Comparison of ENCODE assay signal across 1 cellular context in the genomic region with DNA sequence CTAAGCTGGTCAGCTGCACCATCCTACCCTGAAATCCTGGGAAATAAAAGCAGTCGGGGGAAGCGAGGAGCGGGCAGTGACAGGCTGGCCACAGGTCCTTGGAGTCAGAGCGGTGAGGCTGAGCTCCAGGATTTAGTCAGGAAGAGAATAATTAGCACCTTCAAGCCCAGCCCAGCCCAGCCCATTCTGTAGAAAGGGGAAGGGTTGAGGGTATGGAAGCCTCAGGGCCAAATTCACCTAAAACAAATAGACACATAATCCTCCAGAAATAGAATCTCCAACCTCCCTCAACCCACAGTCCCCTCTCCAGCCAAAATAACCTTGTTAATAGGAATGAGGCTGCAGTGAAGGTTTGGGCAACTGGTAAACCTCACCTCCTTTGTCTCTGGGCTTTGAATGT.
TF ChIP-seq lines count a peak whose summit lies in the region.

No MANE protein-coding gene starts in this region.

TF ChIP-seq in K562, 482 proteins besides CTCF, POLR2A, EP300 and RAD21 (continued from another document):
- TF ChIP-seq, protein P1, sequence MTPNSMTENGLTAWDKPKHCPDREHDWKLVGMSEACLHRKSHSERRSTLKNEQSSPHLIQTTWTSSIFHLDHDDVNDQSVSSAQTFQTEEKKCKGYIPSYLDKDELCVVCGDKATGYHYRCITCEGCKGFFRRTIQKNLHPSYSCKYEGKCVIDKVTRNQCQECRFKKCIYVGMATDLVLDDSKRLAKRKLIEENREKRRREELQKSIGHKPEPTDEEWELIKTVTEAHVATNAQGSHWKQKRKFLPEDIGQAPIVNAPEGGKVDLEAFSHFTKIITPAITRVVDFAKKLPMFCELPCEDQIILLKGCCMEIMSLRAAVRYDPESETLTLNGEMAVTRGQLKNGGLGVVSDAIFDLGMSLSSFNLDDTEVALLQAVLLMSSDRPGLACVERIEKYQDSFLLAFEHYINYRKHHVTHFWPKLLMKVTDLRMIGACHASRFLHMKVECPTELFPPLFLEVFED (CRISPR knock-in tag; conservative IDR thresholded peaks at IDR 0.05), result no peak
